In genomic region chr17:39096435-39097158, GRCh38 we compare ENCODE assay signal across 8 cellular contexts. TPM values are rescaled to one million over a fixed set of nuclear protein-coding genes. Genes with fewer than 3 reads are reported as not detected.
DNase-seq lines count a peak whose midpoint lies in the region; ATAC-seq and TF ChIP-seq lines count a peak whose summit lies in the region.

No MANE protein-coding gene starts in this region.

- DNase-seq in KBM-7 (peak; percentile 35), esophagus squamous epithelium (lab: John Stamatoyannopoulos, UW) (no peak), gastrocnemius medialis (no peak), osteocyte (ENCODE audit: extremely low spot score, unreplicated experiment) (no peak), dorsolateral prefrontal cortex (no peak)
- DNase-seq in T-helper 2 cell treated with Interferon-gamma antibody and Interleukin-4, amounts not matched to agents 5 μg/mL and 100 μg/mL, for 36 hours (ENCODE audit: low spot score), result peak; percentile 6

- H3K4me3 Mint-ChIP-seq in T-helper 2 cell treated with Interferon-gamma antibody and Interleukin-4, amounts not matched to agents 5 μg/mL and 100 μg/mL, for 36 hours, result peak overlapping the region; percentile 68
- no peak overlapping the region for H3K4me3 Mint-ChIP-seq in osteocyte (ENCODE audit: unreplicated experiment)

- H3K36me3 ChIP-seq in esophagus squamous epithelium (no peaks in the 10 kb centered on the region), gastrocnemius medialis (no peaks in the 10 kb centered on the region)

- no peaks in the 10 kb centered on the region for H3K9me3 Mint-ChIP-seq in T-helper 2 cell treated with Interferon-gamma antibody and Interleukin-4, amounts not matched to agents 5 μg/mL and 100 μg/mL, for 36 hours
- no peaks in the 10 kb centered on the region for H3K9me3 Mint-ChIP-seq in osteocyte (ENCODE audit: unreplicated experiment)

- TF ChIP-seq POLR2A in esophagus squamous epithelium (IDR thresholded peaks at IDR 0.05), result no peak
- no peak for TF ChIP-seq POLR2A in gastrocnemius medialis (IDR thresholded peaks at IDR 0.05)

- peak overlapping the region in 2 of 4 donors; percentile 1 to 18 for H3K4me3 ChIP-seq in esophagus squamous epithelium
- no peak overlapping the region for H3K4me3 ChIP-seq in gastrocnemius medialis
- H3K4me3 ChIP-seq in dorsolateral prefrontal cortex, result no peak overlapping the region

- ATAC-seq in gastrocnemius medialis (peak in 1 of 2 donors; percentile 52), GM19397 (IDR thresholded peaks at IDR 0.05; ENCODE audit: unreplicated experiment) (no peak), GM21528 (IDR thresholded peaks at IDR 0.05; ENCODE audit: low FRiP score, unreplicated experiment) (no peak)

- H3K4me1 ChIP-seq in esophagus squamous epithelium, result peaks cover 4 to 80% (median 33%) of the 10 kb centered on the region in 3 donors
- H3K4me1 ChIP-seq in gastrocnemius medialis, result peaks cover 0 to 25% of the 10 kb centered on the region in 2 donors

- in situ Hi-C loops in KBM-7 (cut with MboI; ENCODE audit: low pct_unique_long_range_greater_than_20kb, low sequenced_read_pairs), result no loop called here
- in situ Hi-C loops in gastrocnemius medialis (cut with MboI; ENCODE audit: low sequenced_read_pairs in 4 of 4), result no loop called here

- no peaks in the 10 kb centered on the region for H3K36me3 Mint-ChIP-seq in T-helper 2 cell treated with Interferon-gamma antibody and Interleukin-4, amounts not matched to agents 5 μg/mL and 100 μg/mL, for 36 hours (ENCODE audit: low read depth)
- no peaks in the 10 kb centered on the region for H3K36me3 Mint-ChIP-seq in osteocyte (ENCODE audit: unreplicated experiment)

- peak overlapping the region; percentile 72 for H3K27ac Mint-ChIP-seq in T-helper 2 cell treated with Interferon-gamma antibody and Interleukin-4, amounts not matched to agents 5 μg/mL and 100 μg/mL, for 36 hours
- H3K27ac Mint-ChIP-seq in osteocyte (ENCODE audit: unreplicated experiment), result no peak overlapping the region

- H3K27me3 ChIP-seq in esophagus squamous epithelium (peaks cover 0 to 13% (median 0%) of the 10 kb centered on the region in 4 donors), gastrocnemius medialis (peaks cover 0 to 21% (median 7%) of the 10 kb centered on the region in 3 donors), dorsolateral prefrontal cortex (peaks cover 0 to 3% (median 0%) of the 10 kb centered on the region in 45 donors)

- peaks cover 9% of the 10 kb centered on the region for H3K27me3 Mint-ChIP-seq in T-helper 2 cell treated with Interferon-gamma antibody and Interleukin-4, amounts not matched to agents 5 μg/mL and 100 μg/mL, for 36 hours (ENCODE audit: low read depth)
- H3K27me3 Mint-ChIP-seq in osteocyte (ENCODE audit: unreplicated experiment), result peaks cover 7% of the 10 kb centered on the region

- H3K9me3 ChIP-seq in esophagus squamous epithelium, result no peaks in the 10 kb centered on the region
- H3K9me3 ChIP-seq in gastrocnemius medialis, result no peaks in the 10 kb centered on the region

- H3K27ac ChIP-seq in esophagus squamous epithelium (peak overlapping the region; percentile 58 to 73 (median 65)), gastrocnemius medialis (peak overlapping the region in 3 of 4 donors; percentile 26 to 63 (median 42)), dorsolateral prefrontal cortex (peak overlapping the region in 21 of 59 donors; percentile 2 to 57 (median 35))

- WGBS in esophagus squamous epithelium, 2 donors, result 44 to 57% methylated on average over 10 to 11 of the region's 11 CpGs

- peaks cover 50% of the 10 kb centered on the region for H3K4me1 Mint-ChIP-seq in T-helper 2 cell treated with Interferon-gamma antibody and Interleukin-4, amounts not matched to agents 5 μg/mL and 100 μg/mL, for 36 hours (ENCODE audit: low read depth)
- peaks cover 41% of the 10 kb centered on the region for H3K4me1 Mint-ChIP-seq in osteocyte (ENCODE audit: unreplicated experiment)

- TF ChIP-seq CTCF in esophagus squamous epithelium (IDR thresholded peaks at IDR 0.05) (no peak), gastrocnemius medialis (IDR thresholded peaks at IDR 0.05 in 4 of 5, conservative IDR thresholded peaks at IDR 0.05 in 1 of 5) (no peak), osteocyte (IDR thresholded peaks at IDR 0.05) (no peak), dorsolateral prefrontal cortex (IDR thresholded peaks at IDR 0.05 in 54 of 56, conservative IDR thresholded peaks at IDR 0.05 in 2 of 56; ENCODE audit: low read depth in 1 of 56, partially characterized antibody in 56 of 56) (no peak)

- intact Hi-C loops in esophagus squamous epithelium (cut with DNase I), result no loop called here
- intact Hi-C loops in gastrocnemius medialis (cut with DNase I; ENCODE audit: low total_unique reads), result no loop called here
- intact Hi-C loops in dorsolateral prefrontal cortex (cut with DNase I), result no loop called here

RNA-seq across cellular contexts. Expression of gene PLXDC1, which starts 54.8 kb away (rescaled TPM):
- total RNA-seq in esophagus squamous epithelium (1 to 10 TPM; 1.2 to 7.2 (median 4.6) TPM), gastrocnemius medialis (1 to 10 TPM in 3 of 4 donors, under 1 TPM in 1; 0.49 to 4.5 (median 2.4) TPM), osteocyte (17.1 and 19.7 TPM in 2 replicates), dorsolateral prefrontal cortex (10 to 100 TPM; 16.5 to 57.0 (median 33.4) TPM)

Comparison
In these comparisons a context has a peak if more than half of its experiments do, and no peak if none do; other contexts are left out.
1. DNase-seq: peak in KBM-7 (single experiment) and T-helper 2 cell treated with Interferon-gamma antibody and Interleukin-4, amounts not matched to agents 5 μg/mL and 100 μg/mL, for 36 hours (single experiment); none in esophagus squamous epithelium (single experiment), gastrocnemius medialis (0 of 2), osteocyte (single experiment) and dorsolateral prefrontal cortex (0 of 10).